Comparison of ENCODE assay signal across 13 cellular contexts in the genomic region with DNA sequence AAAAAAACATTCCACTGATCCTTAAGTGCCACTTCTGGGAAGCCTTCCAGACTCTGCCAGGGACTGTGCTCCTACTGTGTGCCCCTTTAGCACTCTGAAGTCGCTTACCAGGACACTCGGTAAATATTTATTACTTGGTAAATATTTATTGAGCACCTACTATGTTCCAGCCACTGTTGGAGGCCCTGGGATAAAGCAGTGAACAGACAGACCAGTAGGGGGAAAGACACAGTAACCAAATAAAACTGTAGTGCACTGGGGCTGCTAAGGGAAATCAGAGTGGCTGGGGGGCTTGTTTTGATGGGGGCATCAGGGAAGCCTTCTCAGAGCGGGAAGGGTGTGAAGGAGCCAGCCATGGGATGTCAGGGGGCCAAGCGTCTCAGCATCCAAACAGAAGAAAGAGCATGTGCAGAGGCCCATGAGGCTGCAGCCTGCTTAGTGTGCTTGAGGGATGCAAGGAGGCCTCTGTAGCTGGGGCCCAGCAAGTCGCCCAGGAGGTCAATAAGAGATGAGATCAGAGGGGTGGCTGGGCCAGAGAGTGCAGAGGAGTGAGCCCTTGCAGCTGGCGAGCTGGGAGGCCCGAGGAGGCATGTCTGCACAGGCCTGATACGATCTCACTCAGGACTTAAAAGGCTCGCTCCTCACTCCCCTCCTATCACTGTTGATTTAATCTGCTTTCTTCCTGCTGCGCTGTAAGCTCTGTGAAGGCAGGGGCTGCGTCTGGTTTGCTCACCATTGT. TPM values are rescaled to one million over a fixed set of nuclear protein-coding genes. Genes with fewer than 3 reads are reported as not detected.
DNase-seq lines count a peak whose midpoint lies in the region; ATAC-seq, FAIRE-seq and TF ChIP-seq lines count a peak whose summit lies in the region.
"Had no signal": no experiment of that assay in that cellular context is flagged by ENCODE, and none has a peak within 500 bp of the region (broad histone marks: within the 10 kb centered on the region; RNA-seq: fewer than 3 reads in every experiment).

No MANE protein-coding gene starts in this region.

- H3K4me3 ChIP-seq in bronchial epithelial cell (ENCODE audit: low read depth, low read length), result no peak overlapping the region

- ATAC-seq in HG03196 (IDR thresholded peaks at IDR 0.05; ENCODE audit: unreplicated experiment), result no peak
- ATAC-seq: HCT116 had no signal

- H3K27me3 ChIP-seq in bronchial epithelial cell (ENCODE audit: control insufficient read depth, insufficient read depth, low read length), result no peaks in the 10 kb centered on the region
- no peaks in the 10 kb centered on the region for H3K27me3 ChIP-seq in layer of hippocampus (ENCODE audit: control insufficient read depth, insufficient read depth, low read length)

- FAIRE-seq in bronchial epithelial cell (lab: Jason Lieb, UNC) (no peak), H54 (lab: Jason Lieb, UNC) (no peak)

- TF ChIP-seq CTCF in bronchial epithelial cell (IDR thresholded peaks at IDR 0.05; ENCODE audit: insufficient read depth, low read length, severe bottlenecking), result no peak

- TF ChIP-seq POLR2A in H54 (IDR thresholded peaks at IDR 0.05; ENCODE audit: low read depth, low read length), result no peak

- DNase-seq in DMS79 treated with DMSO at 0.1 percent for 48 hours (lab: John Stamatoyannopoulos, UW) (peak; percentile 42), DMS79 (lab: John Stamatoyannopoulos, UW) (no peak), bronchial epithelial cell (ENCODE audit: low read depth) (peak; percentile 17), H54 (ENCODE audit: insufficient read length, low spot score) (no peak), NCI-H1092 treated with DMSO at 0.1 percent for 48 hours (lab: John Stamatoyannopoulos, UW) (no peak)
- DNase-seq: 8988T; activated T-cell treated with anti-CD3 and anti-CD28 coated beads, Interleukin-2, amount 50 U/mL, for 1 hour; GF-D8; MV-4-11 had no signal

- no peaks in the 10 kb centered on the region for H3K36me3 ChIP-seq in bronchial epithelial cell (ENCODE audit: control insufficient read depth, insufficient read depth, low read length)

- H3K27ac ChIP-seq in layer of hippocampus (ENCODE audit: low read depth, low read length) (peak overlapping the region; percentile 83), temporal lobe (ENCODE audit: low read depth, low read length) (peak overlapping the region; percentile 87)

RNA-seq across cellular contexts. Expression of a gene that starts 28.6 kb away (rescaled TPM):
- total RNA-seq in bronchial epithelial cell (4.4 and 4.7 TPM in 2 replicates), temporal lobe (22.6 TPM)

Comparison
In these comparisons a context has a peak if more than half of its experiments do, and no peak if none do; other contexts are left out.
1. DNase-seq: peak in DMS79 treated with DMSO at 0.1 percent for 48 hours (single experiment) and bronchial epithelial cell (single experiment); none in DMS79 (single experiment), H54 (single experiment) and NCI-H1092 treated with DMSO at 0.1 percent for 48 hours (single experiment).